In the genomic region with DNA sequence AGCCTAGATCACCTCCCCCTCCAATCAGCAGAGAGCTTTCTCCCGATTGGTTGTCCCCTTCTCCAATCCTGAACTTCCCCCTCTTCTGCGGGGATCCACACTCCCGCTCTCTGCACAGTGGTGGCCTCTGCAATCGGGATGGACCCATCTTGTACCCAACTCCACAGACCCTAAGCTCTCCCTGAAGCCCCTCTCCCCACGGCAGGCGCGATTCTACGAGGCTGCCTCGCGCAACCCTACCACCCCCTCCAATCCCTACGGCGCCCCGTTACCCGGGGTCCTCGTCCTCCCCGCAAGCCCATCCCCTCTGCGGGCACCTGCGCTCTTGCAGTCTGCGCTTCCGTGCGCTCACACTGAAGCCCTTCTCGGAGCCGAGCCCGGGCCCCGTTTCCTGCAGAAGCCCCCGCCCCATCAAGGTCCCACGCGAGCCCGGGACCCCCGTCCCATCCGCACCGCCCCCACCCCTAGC, we compare ENCODE assay signal across 1 cellular context.
TF ChIP-seq lines count a peak whose summit lies in the region.

No MANE protein-coding gene starts in this region.

TF ChIP-seq in GM12878, 131 proteins besides CTCF, POLR2A, EP300 and RAD21 (continued from another document and continues in another):
- TF ChIP-seq, protein P1, sequence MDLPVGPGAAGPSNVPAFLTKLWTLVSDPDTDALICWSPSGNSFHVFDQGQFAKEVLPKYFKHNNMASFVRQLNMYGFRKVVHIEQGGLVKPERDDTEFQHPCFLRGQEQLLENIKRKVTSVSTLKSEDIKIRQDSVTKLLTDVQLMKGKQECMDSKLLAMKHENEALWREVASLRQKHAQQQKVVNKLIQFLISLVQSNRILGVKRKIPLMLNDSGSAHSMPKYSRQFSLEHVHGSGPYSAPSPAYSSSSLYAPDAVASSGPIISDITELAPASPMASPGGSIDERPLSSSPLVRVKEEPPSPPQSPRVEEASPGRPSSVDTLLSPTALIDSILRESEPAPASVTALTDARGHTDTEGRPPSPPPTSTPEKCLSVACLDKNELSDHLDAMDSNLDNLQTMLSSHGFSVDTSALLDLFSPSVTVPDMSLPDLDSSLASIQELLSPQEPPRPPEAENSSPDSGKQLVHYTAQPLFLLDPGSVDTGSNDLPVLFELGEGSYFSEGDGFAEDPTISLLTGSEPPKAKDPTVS (IDR thresholded peaks at IDR 0.05; ENCODE audit: low read depth, low read length), result no peak
- no peak for TF ChIP-seq STAT1 (conservative IDR thresholded peaks at IDR 0.05)
- peak; percentile 49; the same call in 1 of the 2 replicates for TF ChIP-seq CHD2 (IDR thresholded peaks at IDR 0.05; ENCODE audit: borderline replicate concordance, low read depth, low read length)
- TF ChIP-seq TCF3 (IDR thresholded peaks at IDR 0.05; ENCODE audit: borderline replicate concordance, insufficient read depth, low read depth, low read length), result no peak
- no peak for TF ChIP-seq NR2F1 (conservative IDR thresholded peaks at IDR 0.05)
- TF ChIP-seq MEF2B (IDR thresholded peaks at IDR 0.05; ENCODE audit: partially characterized antibody, poor library complexity, severe bottlenecking), result no peak
- TF ChIP-seq, protein P2, sequence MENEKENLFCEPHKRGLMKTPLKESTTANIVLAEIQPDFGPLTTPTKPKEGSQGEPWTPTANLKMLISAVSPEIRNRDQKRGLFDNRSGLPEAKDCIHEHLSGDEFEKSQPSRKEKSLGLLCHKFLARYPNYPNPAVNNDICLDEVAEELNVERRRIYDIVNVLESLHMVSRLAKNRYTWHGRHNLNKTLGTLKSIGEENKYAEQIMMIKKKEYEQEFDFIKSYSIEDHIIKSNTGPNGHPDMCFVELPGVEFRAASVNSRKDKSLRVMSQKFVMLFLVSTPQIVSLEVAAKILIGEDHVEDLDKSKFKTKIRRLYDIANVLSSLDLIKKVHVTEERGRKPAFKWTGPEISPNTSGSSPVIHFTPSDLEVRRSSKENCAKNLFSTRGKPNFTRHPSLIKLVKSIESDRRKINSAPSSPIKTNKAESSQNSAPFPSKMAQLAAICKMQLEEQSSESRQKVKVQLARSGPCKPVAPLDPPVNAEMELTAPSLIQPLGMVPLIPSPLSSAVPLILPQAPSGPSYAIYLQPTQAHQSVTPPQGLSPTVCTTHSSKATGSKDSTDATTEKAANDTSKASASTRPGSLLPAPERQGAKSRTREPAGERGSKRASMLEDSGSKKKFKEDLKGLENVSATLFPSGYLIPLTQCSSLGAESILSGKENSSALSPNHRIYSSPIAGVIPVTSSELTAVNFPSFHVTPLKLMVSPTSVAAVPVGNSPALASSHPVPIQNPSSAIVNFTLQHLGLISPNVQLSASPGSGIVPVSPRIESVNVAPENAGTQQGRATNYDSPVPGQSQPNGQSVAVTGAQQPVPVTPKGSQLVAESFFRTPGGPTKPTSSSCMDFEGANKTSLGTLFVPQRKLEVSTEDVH (IDR thresholded peaks at IDR 0.05; ENCODE audit: low read depth, partially characterized antibody), result no peak
- TF ChIP-seq YBX1 (IDR thresholded peaks at IDR 0.05), result no peak
- TF ChIP-seq, protein P3, sequence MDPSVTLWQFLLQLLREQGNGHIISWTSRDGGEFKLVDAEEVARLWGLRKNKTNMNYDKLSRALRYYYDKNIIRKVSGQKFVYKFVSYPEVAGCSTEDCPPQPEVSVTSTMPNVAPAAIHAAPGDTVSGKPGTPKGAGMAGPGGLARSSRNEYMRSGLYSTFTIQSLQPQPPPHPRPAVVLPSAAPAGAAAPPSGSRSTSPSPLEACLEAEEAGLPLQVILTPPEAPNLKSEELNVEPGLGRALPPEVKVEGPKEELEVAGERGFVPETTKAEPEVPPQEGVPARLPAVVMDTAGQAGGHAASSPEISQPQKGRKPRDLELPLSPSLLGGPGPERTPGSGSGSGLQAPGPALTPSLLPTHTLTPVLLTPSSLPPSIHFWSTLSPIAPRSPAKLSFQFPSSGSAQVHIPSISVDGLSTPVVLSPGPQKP (IDR thresholded peaks at IDR 0.05; ENCODE audit: low read depth, low read length), result no peak
- TF ChIP-seq, protein P4, sequence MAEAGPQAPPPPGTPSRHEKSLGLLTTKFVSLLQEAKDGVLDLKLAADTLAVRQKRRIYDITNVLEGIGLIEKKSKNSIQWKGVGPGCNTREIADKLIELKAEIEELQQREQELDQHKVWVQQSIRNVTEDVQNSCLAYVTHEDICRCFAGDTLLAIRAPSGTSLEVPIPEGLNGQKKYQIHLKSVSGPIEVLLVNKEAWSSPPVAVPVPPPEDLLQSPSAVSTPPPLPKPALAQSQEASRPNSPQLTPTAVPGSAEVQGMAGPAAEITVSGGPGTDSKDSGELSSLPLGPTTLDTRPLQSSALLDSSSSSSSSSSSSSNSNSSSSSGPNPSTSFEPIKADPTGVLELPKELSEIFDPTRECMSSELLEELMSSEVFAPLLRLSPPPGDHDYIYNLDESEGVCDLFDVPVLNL (IDR thresholded peaks at IDR 0.05; ENCODE audit: low read depth, low read length), result peak; percentile 60
- no peak for TF ChIP-seq GABPA (IDR thresholded peaks at IDR 0.05; ENCODE audit: low read depth)
- TF ChIP-seq, protein P5, sequence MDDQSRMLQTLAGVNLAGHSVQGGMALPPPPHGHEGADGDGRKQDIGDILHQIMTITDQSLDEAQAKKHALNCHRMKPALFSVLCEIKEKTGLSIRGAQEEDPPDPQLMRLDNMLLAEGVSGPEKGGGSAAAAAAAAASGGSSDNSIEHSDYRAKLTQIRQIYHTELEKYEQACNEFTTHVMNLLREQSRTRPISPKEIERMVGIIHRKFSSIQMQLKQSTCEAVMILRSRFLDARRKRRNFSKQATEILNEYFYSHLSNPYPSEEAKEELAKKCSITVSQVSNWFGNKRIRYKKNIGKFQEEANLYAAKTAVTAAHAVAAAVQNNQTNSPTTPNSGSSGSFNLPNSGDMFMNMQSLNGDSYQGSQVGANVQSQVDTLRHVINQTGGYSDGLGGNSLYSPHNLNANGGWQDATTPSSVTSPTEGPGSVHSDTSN (IDR thresholded peaks at IDR 0.05; ENCODE audit: insufficient replicate concordance, low read depth, low read length), result no peak
- TF ChIP-seq CREB1 (IDR thresholded peaks at IDR 0.05; ENCODE audit: low read depth), result no peak; the same call in 1 of the 2 replicates
- TF ChIP-seq ZNF384 (IDR thresholded peaks at IDR 0.05; ENCODE audit: borderline replicate concordance, low read depth, low read length), result no peak
- TF ChIP-seq, protein P6, sequence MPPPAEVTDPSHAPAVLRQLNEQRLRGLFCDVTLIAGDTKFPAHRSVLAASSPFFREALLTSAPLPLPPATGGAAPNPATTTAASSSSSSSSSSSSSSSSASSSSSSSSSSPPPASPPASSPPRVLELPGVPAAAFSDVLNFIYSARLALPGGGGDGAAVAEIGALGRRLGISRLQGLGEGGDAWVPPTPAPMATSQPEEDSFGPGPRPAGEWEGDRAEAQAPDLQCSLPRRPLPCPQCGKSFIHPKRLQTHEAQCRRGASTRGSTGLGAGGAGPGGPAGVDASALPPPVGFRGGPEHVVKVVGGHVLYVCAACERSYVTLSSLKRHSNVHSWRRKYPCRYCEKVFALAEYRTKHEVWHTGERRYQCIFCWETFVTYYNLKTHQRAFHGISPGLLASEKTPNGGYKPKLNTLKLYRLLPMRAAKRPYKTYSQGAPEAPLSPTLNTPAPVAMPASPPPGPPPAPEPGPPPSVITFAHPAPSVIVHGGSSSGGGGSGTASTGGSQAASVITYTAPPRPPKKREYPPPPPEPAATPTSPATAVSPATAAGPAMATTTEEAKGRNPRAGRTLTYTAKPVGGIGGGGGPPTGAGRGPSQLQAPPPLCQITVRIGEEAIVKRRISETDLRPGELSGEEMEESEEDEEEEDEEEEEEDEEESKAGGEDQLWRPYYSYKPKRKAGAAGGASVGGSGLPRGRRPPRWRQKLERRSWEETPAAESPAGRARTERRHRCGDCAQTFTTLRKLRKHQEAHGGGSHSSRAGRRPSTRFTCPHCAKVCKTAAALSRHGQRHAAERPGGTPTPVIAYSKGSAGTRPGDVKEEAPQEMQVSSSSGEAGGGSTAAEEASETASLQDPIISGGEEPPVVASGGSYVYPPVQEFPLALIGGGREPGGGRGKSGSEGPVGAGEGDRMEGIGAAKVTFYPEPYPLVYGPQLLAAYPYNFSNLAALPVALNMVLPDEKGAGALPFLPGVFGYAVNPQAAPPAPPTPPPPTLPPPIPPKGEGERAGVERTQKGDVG (CRISPR knock-in tag; IDR thresholded peaks at IDR 0.05), result no peak
- TF ChIP-seq, protein P7, sequence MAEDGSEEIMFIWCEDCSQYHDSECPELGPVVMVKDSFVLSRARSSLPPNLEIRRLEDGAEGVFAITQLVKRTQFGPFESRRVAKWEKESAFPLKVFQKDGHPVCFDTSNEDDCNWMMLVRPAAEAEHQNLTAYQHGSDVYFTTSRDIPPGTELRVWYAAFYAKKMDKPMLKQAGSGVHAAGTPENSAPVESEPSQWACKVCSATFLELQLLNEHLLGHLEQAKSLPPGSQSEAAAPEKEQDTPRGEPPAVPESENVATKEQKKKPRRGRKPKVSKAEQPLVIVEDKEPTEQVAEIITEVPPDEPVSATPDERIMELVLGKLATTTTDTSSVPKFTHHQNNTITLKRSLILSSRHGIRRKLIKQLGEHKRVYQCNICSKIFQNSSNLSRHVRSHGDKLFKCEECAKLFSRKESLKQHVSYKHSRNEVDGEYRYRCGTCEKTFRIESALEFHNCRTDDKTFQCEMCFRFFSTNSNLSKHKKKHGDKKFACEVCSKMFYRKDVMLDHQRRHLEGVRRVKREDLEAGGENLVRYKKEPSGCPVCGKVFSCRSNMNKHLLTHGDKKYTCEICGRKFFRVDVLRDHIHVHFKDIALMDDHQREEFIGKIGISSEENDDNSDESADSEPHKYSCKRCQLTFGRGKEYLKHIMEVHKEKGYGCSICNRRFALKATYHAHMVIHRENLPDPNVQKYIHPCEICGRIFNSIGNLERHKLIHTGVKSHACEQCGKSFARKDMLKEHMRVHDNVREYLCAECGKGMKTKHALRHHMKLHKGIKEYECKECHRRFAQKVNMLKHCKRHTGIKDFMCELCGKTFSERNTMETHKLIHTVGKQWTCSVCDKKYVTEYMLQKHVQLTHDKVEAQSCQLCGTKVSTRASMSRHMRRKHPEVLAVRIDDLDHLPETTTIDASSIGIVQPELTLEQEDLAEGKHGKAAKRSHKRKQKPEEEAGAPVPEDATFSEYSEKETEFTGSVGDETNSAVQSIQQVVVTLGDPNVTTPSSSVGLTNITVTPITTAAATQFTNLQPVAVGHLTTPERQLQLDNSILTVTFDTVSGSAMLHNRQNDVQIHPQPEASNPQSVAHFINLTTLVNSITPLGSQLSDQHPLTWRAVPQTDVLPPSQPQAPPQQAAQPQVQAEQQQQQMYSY (CRISPR knock-in tag; IDR thresholded peaks at IDR 0.05), result no peak
- no peak for TF ChIP-seq PAX8 (IDR thresholded peaks at IDR 0.05)
- TF ChIP-seq HDAC2 (IDR thresholded peaks at IDR 0.05), result no peak
- no peak for TF ChIP-seq NFYA (IDR thresholded peaks at IDR 0.05; ENCODE audit: borderline replicate concordance, low read depth, low read length)
- peak; percentile 22; the same call in 1 of the 2 replicates for TF ChIP-seq NBN (IDR thresholded peaks at IDR 0.05)
- TF ChIP-seq ETV6 (conservative IDR thresholded peaks at IDR 0.05 in 1 of 2, IDR thresholded peaks at IDR 0.05 in 1 of 2; ENCODE audit: borderline replicate concordance in 1 of 2, low read depth in 1 of 2), result no peak
- no peak for TF ChIP-seq ZNF217 (IDR thresholded peaks at IDR 0.05)
- TF ChIP-seq, protein P8, sequence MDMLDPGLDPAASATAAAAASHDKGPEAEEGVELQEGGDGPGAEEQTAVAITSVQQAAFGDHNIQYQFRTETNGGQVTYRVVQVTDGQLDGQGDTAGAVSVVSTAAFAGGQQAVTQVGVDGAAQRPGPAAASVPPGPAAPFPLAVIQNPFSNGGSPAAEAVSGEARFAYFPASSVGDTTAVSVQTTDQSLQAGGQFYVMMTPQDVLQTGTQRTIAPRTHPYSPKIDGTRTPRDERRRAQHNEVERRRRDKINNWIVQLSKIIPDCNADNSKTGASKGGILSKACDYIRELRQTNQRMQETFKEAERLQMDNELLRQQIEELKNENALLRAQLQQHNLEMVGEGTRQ (IDR thresholded peaks at IDR 0.05; ENCODE audit: borderline replicate concordance, low read depth, low read length), result no peak; the same call in 1 of the 2 replicates
- TF ChIP-seq NR2C2 (IDR thresholded peaks at IDR 0.05; ENCODE audit: borderline replicate concordance, control insufficient read depth, insufficient read length, low read depth), result no peak
- no peak for TF ChIP-seq RBBP5 (conservative IDR thresholded peaks at IDR 0.05)
- TF ChIP-seq KDM1A (IDR thresholded peaks at IDR 0.05; ENCODE audit: borderline replicate concordance), result no peak
- TF ChIP-seq, protein P9, sequence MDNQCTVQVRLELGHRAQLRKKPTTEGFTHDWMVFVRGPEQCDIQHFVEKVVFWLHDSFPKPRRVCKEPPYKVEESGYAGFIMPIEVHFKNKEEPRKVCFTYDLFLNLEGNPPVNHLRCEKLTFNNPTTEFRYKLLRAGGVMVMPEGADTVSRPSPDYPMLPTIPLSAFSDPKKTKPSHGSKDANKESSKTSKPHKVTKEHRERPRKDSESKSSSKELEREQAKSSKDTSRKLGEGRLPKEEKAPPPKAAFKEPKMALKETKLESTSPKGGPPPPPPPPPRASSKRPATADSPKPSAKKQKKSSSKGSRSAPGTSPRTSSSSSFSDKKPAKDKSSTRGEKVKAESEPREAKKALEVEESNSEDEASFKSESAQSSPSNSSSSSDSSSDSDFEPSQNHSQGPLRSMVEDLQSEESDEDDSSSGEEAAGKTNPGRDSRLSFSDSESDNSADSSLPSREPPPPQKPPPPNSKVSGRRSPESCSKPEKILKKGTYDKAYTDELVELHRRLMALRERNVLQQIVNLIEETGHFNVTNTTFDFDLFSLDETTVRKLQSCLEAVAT (IDR thresholded peaks at IDR 0.05), result peak; percentile 97
- no peak for TF ChIP-seq ASH2L (IDR thresholded peaks at IDR 0.05; ENCODE audit: borderline replicate concordance, low read depth)
- no peak for TF ChIP-seq WRNIP1 (IDR thresholded peaks at IDR 0.05; ENCODE audit: borderline replicate concordance, low read depth, low read length)
- TF ChIP-seq RFX5 (IDR thresholded peaks at IDR 0.05; ENCODE audit: low read depth, low read length), result no peak
- no peak for TF ChIP-seq KLF5 (IDR thresholded peaks at IDR 0.05; ENCODE audit: partially characterized antibody)
- no peak for TF ChIP-seq ATF7 (IDR thresholded peaks at IDR 0.05; ENCODE audit: low read depth)
- TF ChIP-seq ZNF274 (IDR thresholded peaks at IDR 0.05; ENCODE audit: insufficient read depth, insufficient read length), result no peak
- TF ChIP-seq, protein P10, sequence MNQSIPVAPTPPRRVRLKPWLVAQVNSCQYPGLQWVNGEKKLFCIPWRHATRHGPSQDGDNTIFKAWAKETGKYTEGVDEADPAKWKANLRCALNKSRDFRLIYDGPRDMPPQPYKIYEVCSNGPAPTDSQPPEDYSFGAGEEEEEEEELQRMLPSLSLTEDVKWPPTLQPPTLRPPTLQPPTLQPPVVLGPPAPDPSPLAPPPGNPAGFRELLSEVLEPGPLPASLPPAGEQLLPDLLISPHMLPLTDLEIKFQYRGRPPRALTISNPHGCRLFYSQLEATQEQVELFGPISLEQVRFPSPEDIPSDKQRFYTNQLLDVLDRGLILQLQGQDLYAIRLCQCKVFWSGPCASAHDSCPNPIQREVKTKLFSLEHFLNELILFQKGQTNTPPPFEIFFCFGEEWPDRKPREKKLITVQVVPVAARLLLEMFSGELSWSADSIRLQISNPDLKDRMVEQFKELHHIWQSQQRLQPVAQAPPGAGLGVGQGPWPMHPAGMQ (IDR thresholded peaks at IDR 0.05; ENCODE audit: borderline replicate concordance), result no peak
- no peak for TF ChIP-seq STAT3 (IDR thresholded peaks at IDR 0.05; ENCODE audit: low read depth, low read length)
- TF ChIP-seq CHD1 (IDR thresholded peaks at IDR 0.05; ENCODE audit: low read depth, low read length), result no peak
- no peak for TF ChIP-seq SMAD5 (IDR thresholded peaks at IDR 0.05; ENCODE audit: low read depth)
- no peak for TF ChIP-seq NFXL1 (IDR thresholded peaks at IDR 0.05; ENCODE audit: borderline replicate concordance)
- TF ChIP-seq EZH2 (IDR thresholded peaks at IDR 0.05; ENCODE audit: borderline replicate concordance, control insufficient read depth, low read depth, low read length), result no peak
- no peak for TF ChIP-seq HCFC1 (IDR thresholded peaks at IDR 0.05; ENCODE audit: low read length)
- no peak for TF ChIP-seq SIX5 (IDR thresholded peaks at IDR 0.05; ENCODE audit: low read depth, low read length, severe bottlenecking)
- no peak for TF ChIP-seq YY1 (IDR thresholded peaks at IDR 0.05; ENCODE audit: low read depth, low read length)
